ENCODE assay signal across 8 cellular contexts in the genomic region with DNA sequence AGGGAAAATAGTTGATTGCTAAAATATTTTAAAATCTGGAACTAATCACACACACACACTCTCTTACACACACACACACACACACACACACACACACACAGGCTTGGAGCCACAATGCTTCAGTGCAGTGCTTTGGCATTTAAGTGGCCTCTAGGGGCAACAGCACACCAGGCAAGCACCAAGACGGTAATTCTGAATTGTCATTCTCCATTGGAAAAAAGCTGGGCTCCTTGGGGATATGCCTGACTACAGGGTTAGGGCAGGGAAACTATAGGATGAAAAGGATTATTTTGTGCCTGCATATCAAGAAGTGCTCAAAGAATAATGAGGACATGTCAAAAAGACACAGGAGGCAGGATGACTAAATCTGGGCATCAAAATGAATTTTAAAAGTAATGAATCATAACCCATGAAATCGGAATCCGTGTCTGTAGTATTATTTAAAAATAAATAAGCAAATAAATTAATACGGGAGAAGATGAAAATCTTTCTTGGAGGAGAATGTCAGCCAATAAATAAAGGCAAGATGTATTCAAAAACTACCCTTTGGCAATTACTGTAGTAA. TPM values are rescaled to one million over a fixed set of nuclear protein-coding genes. Genes with fewer than 3 reads are reported as not detected.
DNase-seq lines count a peak whose midpoint lies in the region; ATAC-seq, FAIRE-seq and TF ChIP-seq lines count a peak whose summit lies in the region.

No MANE protein-coding gene starts in this region.

- H3K4me3 Mint-ChIP-seq in natural killer cell (no peak overlapping the region), mesothelial cell of epicardium (no peak overlapping the region)

- no peaks in the 10 kb centered on the region for H3K36me3 ChIP-seq in Panc1 (ENCODE audit: control insufficient read depth, insufficient read depth, low read length)

- no peak for TF ChIP-seq POLR2A in GM12891 (IDR thresholded peaks at IDR 0.05; ENCODE audit: low read depth, low read length)

- POLR2A ChIA-PET in Panc1 (lab: Charles Lee) = interaction anchor here (0.6 kb wide), 1 partner anchor 157 kb away, joined by 5 read pairs; no protein-coding TSS in a partner anchor

- no peaks in the 10 kb centered on the region for H3K36me3 Mint-ChIP-seq in natural killer cell
- H3K36me3 Mint-ChIP-seq in mesothelial cell of epicardium = peaks cover 38% of the 10 kb centered on the region

- ATAC-seq in HG03097 (IDR thresholded peaks at IDR 0.05; ENCODE audit: low FRiP score, unreplicated experiment) (peak; percentile 2), Panc1 (peak; percentile 70; the same call in 1 of the 2 replicates), natural killer cell (peak in 2 of 3 donors; percentile 40)

- peak; percentile 13 for DNase-seq in AG09309 (ENCODE audit: low read depth)
- no peak for DNase-seq in Panc1 (ENCODE audit: low read depth, low spot score)
- DNase-seq in epithelial cell of proximal tubule (ENCODE audit: low read depth) = no peak
- no peak for DNase-seq in natural killer cell
- DNase-seq in GM12891 (ENCODE audit: insufficient read length, low spot score) = no peak
- DNase-seq in mesothelial cell of epicardium (ENCODE audit: low spot score in 2 of 2, unreplicated experiment in 2 of 2) = no peak

- H3K4me1 ChIP-seq in Panc1 (ENCODE audit: control insufficient read depth, insufficient read depth, low read length) = no peaks in the 10 kb centered on the region

- CTCF ChIA-PET in Panc1 (lab: Charles Lee) = interaction anchor here (0.6 to 0.7 kb wide), 2 partner anchors 27 to 83 kb away, joined by 4 to 6 read pairs; no protein-coding TSS in a partner anchor

- H3K27me3 Mint-ChIP-seq in natural killer cell (ENCODE audit: low read depth in 2 of 2) (peaks cover 5 to 10% of the 10 kb centered on the region in 2 donors), mesothelial cell of epicardium (ENCODE audit: low read depth) (no peaks in the 10 kb centered on the region)

- no peaks in the 10 kb centered on the region for H3K27me3 ChIP-seq in Panc1 (ENCODE audit: control insufficient read depth, insufficient read depth, low read length)

- no peaks in the 10 kb centered on the region for H3K9me3 ChIP-seq in Panc1 (ENCODE audit: control insufficient read depth, insufficient read depth, low read depth, low read length)

- H3K9me3 Mint-ChIP-seq in natural killer cell = no peaks in the 10 kb centered on the region
- no peaks in the 10 kb centered on the region for H3K9me3 Mint-ChIP-seq in mesothelial cell of epicardium

- no peak for FAIRE-seq in GM12891 (lab: Jason Lieb, UNC)

- no peak overlapping the region for H3K27ac Mint-ChIP-seq in natural killer cell
- H3K27ac Mint-ChIP-seq in mesothelial cell of epicardium = no peak overlapping the region

- TF ChIP-seq CTCF in AG09309 (IDR thresholded peaks at IDR 0.05; ENCODE audit: control insufficient read depth, insufficient read depth, low read depth, low read length, missing control alignments) (peak; percentile 61), GM12875 (IDR thresholded peaks at IDR 0.05; ENCODE audit: borderline replicate concordance, insufficient read depth, low read depth, low read length) (peak; percentile 52; the same call in 1 of the 2 replicates), Panc1 (IDR thresholded peaks at IDR 0.05) (peak; percentile 76), epithelial cell of proximal tubule (conservative IDR thresholded peaks at IDR 0.05; ENCODE audit: low read depth, low read length) (peak; percentile 62), natural killer cell (IDR thresholded peaks at IDR 0.05) (no peak), mesothelial cell of epicardium (IDR thresholded peaks at IDR 0.05; ENCODE audit: unreplicated experiment) (no peak)

- intact Hi-C loops in Panc1 (cut with micrococcal nuclease; ENCODE audit: unreplicated experiment) = no loop called here
- intact Hi-C loops in natural killer cell (cut with micrococcal nuclease) = loop anchor here (5.0 kb wide), 1 partner anchor 37 kb away; no protein-coding TSS in a partner anchor

- no peak overlapping the region for H3K4me3 ChIP-seq in AG09309 (ENCODE audit: control insufficient read depth, low read depth, low read length)
- H3K4me3 ChIP-seq in GM12875 (ENCODE audit: low read depth, low read length) = no peak overlapping the region
- no peak overlapping the region for H3K4me3 ChIP-seq in Panc1 (ENCODE audit: low read depth in 2 of 2, low read length in 2 of 2)
- no peak overlapping the region for H3K4me3 ChIP-seq in epithelial cell of proximal tubule (ENCODE audit: low read depth, low read length)

- H3K4me1 Mint-ChIP-seq in natural killer cell = no peaks in the 10 kb centered on the region
- no peaks in the 10 kb centered on the region for H3K4me1 Mint-ChIP-seq in mesothelial cell of epicardium

- in situ Hi-C loops in Panc1 (cut with HindIII; ENCODE audit: low pct_unique_long_range_greater_than_20kb, low sequenced_read_pairs) = no loop called here

- H3K27ac ChIP-seq in Panc1 (ENCODE audit: low read length) = no peak overlapping the region

- BruUV-seq in Panc1 (replicated peaks; lab: Mats Ljungman, UMichigan) = no TSS peak

TF ChIP-seq in GM12891, 5 proteins besides CTCF, POLR2A, EP300 and RAD21:
- TF ChIP-seq POLR2AphosphoS5 (IDR thresholded peaks at IDR 0.05; ENCODE audit: low read depth, low read length) = no peak
TF ChIP-seq in GM12891: peak in this region for 0.

RNA-seq across cellular contexts. Expression of gene DDC, which starts 30.4 kb away (rescaled TPM):
- total RNA-seq in Panc1 (2021; ENCODE audit: unreplicated experiment) (not detected), epithelial cell of proximal tubule (0.29 and 1.4 TPM in 2 replicates), natural killer cell (not detected), mesothelial cell of epicardium (not detected in 3 replicates)
- not detected for polyA plus RNA-seq in Panc1 (2012; ENCODE audit: insufficient read length)
- not detected for polyA plus RNA-seq in GM12891 (2012; ENCODE audit: low read depth, missing spikeins)

Comparison
In these comparisons a context has a peak if more than half of its experiments do, and no peak if none do; other contexts are left out.
1. CTCF ChIP-seq: peak in AG09309 (single experiment), GM12875 (single experiment), Panc1 (single experiment) and epithelial cell of proximal tubule (single experiment); none in natural killer cell (single experiment) and mesothelial cell of epicardium (single experiment).
2. ATAC-seq: peak in every context shown above with its lines; median percentile 70 in Panc1; 40 in natural killer cell; 2 in HG03097.